Comparison of ENCODE assay signal across 1 cellular context in genomic region chr16:67279296-67280089, GRCh38.
TF ChIP-seq lines count a peak whose summit lies in the region.

A gene with protein sequence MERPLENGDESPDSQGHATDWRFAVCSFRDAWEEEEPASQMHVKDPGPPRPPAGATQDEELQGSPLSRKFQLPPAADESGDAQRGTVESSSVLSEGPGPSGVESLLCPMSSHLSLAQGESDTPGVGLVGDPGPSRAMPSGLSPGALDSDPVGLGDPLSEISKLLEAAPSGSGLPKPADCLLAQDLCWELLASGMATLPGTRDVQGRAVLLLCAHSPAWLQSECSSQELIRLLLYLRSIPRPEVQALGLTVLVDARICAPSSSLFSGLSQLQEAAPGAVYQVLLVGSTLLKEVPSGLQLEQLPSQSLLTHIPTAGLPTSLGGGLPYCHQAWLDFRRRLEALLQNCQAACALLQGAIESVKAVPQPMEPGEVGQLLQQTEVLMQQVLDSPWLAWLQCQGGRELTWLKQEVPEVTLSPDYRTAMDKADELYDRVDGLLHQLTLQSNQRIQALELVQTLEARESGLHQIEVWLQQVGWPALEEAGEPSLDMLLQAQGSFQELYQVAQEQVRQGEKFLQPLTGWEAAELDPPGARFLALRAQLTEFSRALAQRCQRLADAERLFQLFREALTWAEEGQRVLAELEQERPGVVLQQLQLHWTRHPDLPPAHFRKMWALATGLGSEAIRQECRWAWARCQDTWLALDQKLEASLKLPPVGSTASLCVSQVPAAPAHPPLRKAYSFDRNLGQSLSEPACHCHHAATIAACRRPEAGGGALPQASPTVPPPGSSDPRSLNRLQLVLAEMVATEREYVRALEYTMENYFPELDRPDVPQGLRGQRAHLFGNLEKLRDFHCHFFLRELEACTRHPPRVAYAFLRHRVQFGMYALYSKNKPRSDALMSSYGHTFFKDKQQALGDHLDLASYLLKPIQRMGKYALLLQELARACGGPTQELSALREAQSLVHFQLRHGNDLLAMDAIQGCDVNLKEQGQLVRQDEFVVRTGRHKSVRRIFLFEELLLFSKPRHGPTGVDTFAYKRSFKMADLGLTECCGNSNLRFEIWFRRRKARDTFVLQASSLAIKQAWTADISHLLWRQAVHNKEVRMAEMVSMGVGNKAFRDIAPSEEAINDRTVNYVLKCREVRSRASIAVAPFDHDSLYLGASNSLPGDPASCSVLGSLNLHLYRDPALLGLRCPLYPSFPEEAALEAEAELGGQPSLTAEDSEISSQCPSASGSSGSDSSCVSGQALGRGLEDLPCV (plus strand): TSS chr16:67279532. CDS start chr16:67280045, 513 bp downstream.

TF ChIP-seq in K562, 482 proteins besides CTCF, POLR2A, EP300 and RAD21 (continued from another document and continues in another):
- TF ChIP-seq, protein P1, sequence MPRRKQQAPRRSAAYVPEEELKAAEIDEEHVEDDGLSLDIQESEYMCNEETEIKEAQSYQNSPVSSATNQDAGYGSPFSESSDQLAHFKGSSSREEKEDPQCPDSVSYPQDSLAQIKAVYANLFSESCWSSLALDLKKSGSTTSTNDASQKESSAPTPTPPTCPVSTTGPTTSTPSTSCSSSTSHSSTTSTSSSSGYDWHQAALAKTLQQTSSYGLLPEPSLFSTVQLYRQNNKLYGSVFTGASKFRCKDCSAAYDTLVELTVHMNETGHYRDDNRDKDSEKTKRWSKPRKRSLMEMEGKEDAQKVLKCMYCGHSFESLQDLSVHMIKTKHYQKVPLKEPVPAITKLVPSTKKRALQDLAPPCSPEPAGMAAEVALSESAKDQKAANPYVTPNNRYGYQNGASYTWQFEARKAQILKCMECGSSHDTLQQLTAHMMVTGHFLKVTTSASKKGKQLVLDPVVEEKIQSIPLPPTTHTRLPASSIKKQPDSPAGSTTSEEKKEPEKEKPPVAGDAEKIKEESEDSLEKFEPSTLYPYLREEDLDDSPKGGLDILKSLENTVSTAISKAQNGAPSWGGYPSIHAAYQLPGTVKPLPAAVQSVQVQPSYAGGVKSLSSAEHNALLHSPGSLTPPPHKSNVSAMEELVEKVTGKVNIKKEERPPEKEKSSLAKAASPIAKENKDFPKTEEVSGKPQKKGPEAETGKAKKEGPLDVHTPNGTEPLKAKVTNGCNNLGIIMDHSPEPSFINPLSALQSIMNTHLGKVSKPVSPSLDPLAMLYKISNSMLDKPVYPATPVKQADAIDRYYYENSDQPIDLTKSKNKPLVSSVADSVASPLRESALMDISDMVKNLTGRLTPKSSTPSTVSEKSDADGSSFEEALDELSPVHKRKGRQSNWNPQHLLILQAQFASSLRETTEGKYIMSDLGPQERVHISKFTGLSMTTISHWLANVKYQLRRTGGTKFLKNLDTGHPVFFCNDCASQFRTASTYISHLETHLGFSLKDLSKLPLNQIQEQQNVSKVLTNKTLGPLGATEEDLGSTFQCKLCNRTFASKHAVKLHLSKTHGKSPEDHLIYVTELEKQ (CRISPR knock-in tag; IDR thresholded peaks at IDR 0.05): no peak
- no peak for TF ChIP-seq MTA1 (IDR thresholded peaks at IDR 0.05; ENCODE audit: borderline replicate concordance)
- TF ChIP-seq MAFG (tag; conservative IDR thresholded peaks at IDR 0.05): no peak
- no peak for TF ChIP-seq TBL1XR1 (IDR thresholded peaks at IDR 0.05; ENCODE audit: low read length in 2 of 2)
- TF ChIP-seq FOSL1 (tag; conservative IDR thresholded peaks at IDR 0.05): peak; percentile 47; the same call in 1 of the 2 replicates
- no peak for TF ChIP-seq POLR2H (tag; IDR thresholded peaks at IDR 0.05; ENCODE audit: low read depth)
- no peak for TF ChIP-seq POLR3A (IDR thresholded peaks at IDR 0.05; ENCODE audit: borderline replicate concordance, extremely low read depth, insufficient read depth, insufficient read length)
- TF ChIP-seq NRF1 (conservative IDR thresholded peaks at IDR 0.05 in 1 of 2, IDR thresholded peaks at IDR 0.05 in 1 of 2): peak in 1 of 2 experiments; percentile 27; a peak in 1 of 4 replicates
- peak; percentile 29 to 49; a peak in 1 of 4 replicates for TF ChIP-seq TEAD1 (CRISPR knock-in tag; IDR thresholded peaks at IDR 0.05)
- TF ChIP-seq, protein P2, sequence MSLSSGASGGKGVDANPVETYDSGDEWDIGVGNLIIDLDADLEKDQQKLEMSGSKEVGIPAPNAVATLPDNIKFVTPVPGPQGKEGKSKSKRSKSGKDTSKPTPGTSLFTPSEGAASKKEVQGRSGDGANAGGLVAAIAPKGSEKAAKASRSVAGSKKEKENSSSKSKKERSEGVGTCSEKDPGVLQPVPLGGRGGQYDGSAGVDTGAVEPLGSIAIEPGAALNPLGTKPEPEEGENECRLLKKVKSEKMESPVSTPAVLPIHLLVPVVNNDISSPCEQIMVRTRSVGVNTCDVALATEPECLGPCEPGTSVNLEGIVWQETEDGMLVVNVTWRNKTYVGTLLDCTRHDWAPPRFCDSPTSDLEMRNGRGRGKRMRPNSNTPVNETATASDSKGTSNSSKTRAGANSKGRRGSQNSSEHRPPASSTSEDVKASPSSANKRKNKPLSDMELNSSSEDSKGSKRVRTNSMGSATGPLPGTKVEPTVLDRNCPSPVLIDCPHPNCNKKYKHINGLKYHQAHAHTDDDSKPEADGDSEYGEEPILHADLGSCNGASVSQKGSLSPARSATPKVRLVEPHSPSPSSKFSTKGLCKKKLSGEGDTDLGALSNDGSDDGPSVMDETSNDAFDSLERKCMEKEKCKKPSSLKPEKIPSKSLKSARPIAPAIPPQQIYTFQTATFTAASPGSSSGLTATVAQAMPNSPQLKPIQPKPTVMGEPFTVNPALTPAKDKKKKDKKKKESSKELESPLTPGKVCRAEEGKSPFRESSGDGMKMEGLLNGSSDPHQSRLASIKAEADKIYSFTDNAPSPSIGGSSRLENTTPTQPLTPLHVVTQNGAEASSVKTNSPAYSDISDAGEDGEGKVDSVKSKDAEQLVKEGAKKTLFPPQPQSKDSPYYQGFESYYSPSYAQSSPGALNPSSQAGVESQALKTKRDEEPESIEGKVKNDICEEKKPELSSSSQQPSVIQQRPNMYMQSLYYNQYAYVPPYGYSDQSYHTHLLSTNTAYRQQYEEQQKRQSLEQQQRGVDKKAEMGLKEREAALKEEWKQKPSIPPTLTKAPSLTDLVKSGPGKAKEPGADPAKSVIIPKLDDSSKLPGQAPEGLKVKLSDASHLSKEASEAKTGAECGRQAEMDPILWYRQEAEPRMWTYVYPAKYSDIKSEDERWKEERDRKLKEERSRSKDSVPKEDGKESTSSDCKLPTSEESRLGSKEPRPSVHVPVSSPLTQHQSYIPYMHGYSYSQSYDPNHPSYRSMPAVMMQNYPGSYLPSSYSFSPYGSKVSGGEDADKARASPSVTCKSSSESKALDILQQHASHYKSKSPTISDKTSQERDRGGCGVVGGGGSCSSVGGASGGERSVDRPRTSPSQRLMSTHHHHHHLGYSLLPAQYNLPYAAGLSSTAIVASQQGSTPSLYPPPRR (CRISPR knock-in tag; IDR thresholded peaks at IDR 0.05; ENCODE audit: borderline replicate concordance): no peak
- 0 out of 2 replicates have a peak, but pooled peaks have one; percentile 68 for TF ChIP-seq E2F3 (CRISPR knock-in tag; IDR thresholded peaks at IDR 0.05)
- peak; percentile 86 for TF ChIP-seq RBFOX2 (IDR thresholded peaks at IDR 0.05; ENCODE audit: low read depth, low read length)
- no peak for TF ChIP-seq MYBL2 (IDR thresholded peaks at IDR 0.05; ENCODE audit: low read depth)
- no peak for TF ChIP-seq MYBL2 (CRISPR knock-in tag; IDR thresholded peaks at IDR 0.05; ENCODE audit: borderline replicate concordance)
- TF ChIP-seq PTBP1 (IDR thresholded peaks at IDR 0.05; ENCODE audit: low read depth, low read length): no peak
- no peak for TF ChIP-seq HDAC2 (IDR thresholded peaks at IDR 0.05)
- TF ChIP-seq PYGO2 (tag; IDR thresholded peaks at IDR 0.05): no peak
- no peak for TF ChIP-seq KLF6 (CRISPR knock-in tag; IDR thresholded peaks at IDR 0.05; ENCODE audit: borderline replicate concordance)
- no peak for TF ChIP-seq MCM3 (IDR thresholded peaks at IDR 0.05)
- peak in 2 of 3 experiments; percentile 73 to 74 for TF ChIP-seq YY1 (IDR thresholded peaks at IDR 0.05; ENCODE audit: borderline replicate concordance in 1 of 3, control insufficient read depth in 1 of 3, extremely low read depth in 1 of 3, insufficient read depth in 3 of 3, insufficient read length in 1 of 3, insufficient replicate concordance in 2 of 3, low read depth in 1 of 3, low read length in 2 of 3)
- TF ChIP-seq, protein P3, sequence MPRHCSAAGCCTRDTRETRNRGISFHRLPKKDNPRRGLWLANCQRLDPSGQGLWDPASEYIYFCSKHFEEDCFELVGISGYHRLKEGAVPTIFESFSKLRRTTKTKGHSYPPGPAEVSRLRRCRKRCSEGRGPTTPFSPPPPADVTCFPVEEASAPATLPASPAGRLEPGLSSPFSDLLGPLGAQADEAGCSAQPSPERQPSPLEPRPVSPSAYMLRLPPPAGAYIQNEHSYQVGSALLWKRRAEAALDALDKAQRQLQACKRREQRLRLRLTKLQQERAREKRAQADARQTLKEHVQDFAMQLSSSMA (CRISPR knock-in tag; IDR thresholded peaks at IDR 0.05): 0 out of 2 replicates have a peak, but pooled peaks have one; percentile 25
- 0 out of 4 replicates have a peak, but pooled peaks of 1 of the 2 experiments have one; percentile 29 for TF ChIP-seq FOXK2 (conservative IDR thresholded peaks at IDR 0.05 in 1 of 2, IDR thresholded peaks at IDR 0.05 in 1 of 2; ENCODE audit: low read depth in 2 of 2)
- TF ChIP-seq STAT5A (IDR thresholded peaks at IDR 0.05; ENCODE audit: borderline replicate concordance, low read length): peak; percentile 19; the same call in 1 of the 2 replicates
- peak; percentile 60 for TF ChIP-seq PCBP1 (IDR thresholded peaks at IDR 0.05; ENCODE audit: low read depth, low read length, poor library complexity, severe bottlenecking)
- TF ChIP-seq, protein P4, sequence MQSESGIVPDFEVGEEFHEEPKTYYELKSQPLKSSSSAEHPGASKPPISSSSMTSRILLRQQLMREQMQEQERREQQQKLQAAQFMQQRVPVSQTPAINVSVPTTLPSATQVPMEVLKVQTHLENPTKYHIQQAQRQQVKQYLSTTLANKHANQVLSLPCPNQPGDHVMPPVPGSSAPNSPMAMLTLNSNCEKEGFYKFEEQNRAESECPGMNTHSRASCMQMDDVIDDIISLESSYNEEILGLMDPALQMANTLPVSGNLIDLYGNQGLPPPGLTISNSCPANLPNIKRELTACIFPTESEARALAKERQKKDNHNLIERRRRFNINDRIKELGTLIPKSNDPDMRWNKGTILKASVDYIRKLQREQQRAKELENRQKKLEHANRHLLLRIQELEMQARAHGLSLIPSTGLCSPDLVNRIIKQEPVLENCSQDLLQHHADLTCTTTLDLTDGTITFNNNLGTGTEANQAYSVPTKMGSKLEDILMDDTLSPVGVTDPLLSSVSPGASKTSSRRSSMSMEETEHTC (IDR thresholded peaks at IDR 0.05): peak; percentile 96
- TF ChIP-seq HIVEP1 (CRISPR knock-in tag; IDR thresholded peaks at IDR 0.05): peak; percentile 53; the same call in 1 of the 2 replicates
- TF ChIP-seq MTA3 (IDR thresholded peaks at IDR 0.05; ENCODE audit: borderline replicate concordance): peak; percentile 78
- no peak for TF ChIP-seq PHB2 (IDR thresholded peaks at IDR 0.05; ENCODE audit: low read depth)
- peak in 1 of 2 experiments; percentile 80; a peak in 2 of 4 replicates for TF ChIP-seq ZNF639 (CRISPR knock-in tag; conservative IDR thresholded peaks at IDR 0.05 in 1 of 2, IDR thresholded peaks at IDR 0.05 in 1 of 2)
- peak; percentile 91 for TF ChIP-seq FUS (optimal IDR thresholded peaks at IDR 0.05; ENCODE audit: low read depth, low read length)
- TF ChIP-seq, protein P5, sequence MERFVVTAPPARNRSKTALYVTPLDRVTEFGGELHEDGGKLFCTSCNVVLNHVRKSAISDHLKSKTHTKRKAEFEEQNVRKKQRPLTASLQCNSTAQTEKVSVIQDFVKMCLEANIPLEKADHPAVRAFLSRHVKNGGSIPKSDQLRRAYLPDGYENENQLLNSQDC (CRISPR knock-in tag; IDR thresholded peaks at IDR 0.05): no peak; the same call in 1 of the 2 replicates
- TF ChIP-seq HNRNPLL (IDR thresholded peaks at IDR 0.05; ENCODE audit: low read depth, low read length, poor library complexity, severe bottlenecking): no peak
- peak; percentile 77; the same call in 1 of the 2 replicates for TF ChIP-seq CREB3L1 (IDR thresholded peaks at IDR 0.05; ENCODE audit: borderline replicate concordance, low read depth)
- peak; percentile 90 for TF ChIP-seq PHF20 (IDR thresholded peaks at IDR 0.05; ENCODE audit: partially characterized antibody)
- TF ChIP-seq UBTF (IDR thresholded peaks at IDR 0.05; ENCODE audit: borderline replicate concordance in 1 of 2, low read depth in 2 of 2, low read length in 2 of 2): peak; percentile 63 to 84; a peak in 2 of 4 replicates
- TF ChIP-seq ZNF134 (CRISPR knock-in tag; conservative IDR thresholded peaks at IDR 0.05): no peak; the same call in 1 of the 2 replicates
- TF ChIP-seq MAZ (CRISPR knock-in tag; conservative IDR thresholded peaks at IDR 0.05 in 1 of 2, IDR thresholded peaks at IDR 0.05 in 1 of 2): peak in 1 of 2 experiments; percentile 93; a peak in 2 of 4 replicates
- TF ChIP-seq MYNN (IDR thresholded peaks at IDR 0.05): no peak
- no peak for TF ChIP-seq MYNN (CRISPR knock-in tag; IDR thresholded peaks at IDR 0.05)
